In genomic region chr1:244400974-244401373, GRCh38 we compare ENCODE assay signal across 1 cellular context.
TF ChIP-seq lines count a peak whose summit lies in the region.

No MANE protein-coding gene starts in this region.

TF ChIP-seq in GM12878, 131 proteins besides CTCF, POLR2A, EP300 and RAD21:
- TF ChIP-seq TCF3 (IDR thresholded peaks at IDR 0.05; ENCODE audit: borderline replicate concordance, insufficient read depth, low read depth, low read length) (no peak), RELA (IDR thresholded peaks at IDR 0.05; ENCODE audit: borderline replicate concordance, partially characterized antibody) (no peak), HCFC1 (IDR thresholded peaks at IDR 0.05; ENCODE audit: low read length) (no peak), ASH2L (IDR thresholded peaks at IDR 0.05; ENCODE audit: borderline replicate concordance, low read depth) (no peak), SMAD5 (IDR thresholded peaks at IDR 0.05; ENCODE audit: low read depth) (no peak), IRF3 (IDR thresholded peaks at IDR 0.05) (no peak), CBX5 (IDR thresholded peaks at IDR 0.05; ENCODE audit: low read depth) (no peak), MTA2 (IDR thresholded peaks at IDR 0.05; ENCODE audit: low read depth) (no peak), FOXK2 (IDR thresholded peaks at IDR 0.05) (no peak), JUND (IDR thresholded peaks at IDR 0.05; ENCODE audit: low read depth, low read length) (no peak), NBN (IDR thresholded peaks at IDR 0.05) (no peak), BMI1 (IDR thresholded peaks at IDR 0.05; ENCODE audit: borderline replicate concordance) (no peak), EED (IDR thresholded peaks at IDR 0.05; ENCODE audit: low read depth) (no peak), RFX5 (IDR thresholded peaks at IDR 0.05; ENCODE audit: low read depth, low read length) (no peak), REST (IDR thresholded peaks at IDR 0.05; ENCODE audit: low read depth, low read length) (no peak), JUNB (IDR thresholded peaks at IDR 0.05) (no peak), EGR1 (IDR thresholded peaks at IDR 0.05; ENCODE audit: borderline replicate concordance in 1 of 2, low read depth in 2 of 2, low read length in 2 of 2) (no peak)
- TF ChIP-seq, protein P1, sequence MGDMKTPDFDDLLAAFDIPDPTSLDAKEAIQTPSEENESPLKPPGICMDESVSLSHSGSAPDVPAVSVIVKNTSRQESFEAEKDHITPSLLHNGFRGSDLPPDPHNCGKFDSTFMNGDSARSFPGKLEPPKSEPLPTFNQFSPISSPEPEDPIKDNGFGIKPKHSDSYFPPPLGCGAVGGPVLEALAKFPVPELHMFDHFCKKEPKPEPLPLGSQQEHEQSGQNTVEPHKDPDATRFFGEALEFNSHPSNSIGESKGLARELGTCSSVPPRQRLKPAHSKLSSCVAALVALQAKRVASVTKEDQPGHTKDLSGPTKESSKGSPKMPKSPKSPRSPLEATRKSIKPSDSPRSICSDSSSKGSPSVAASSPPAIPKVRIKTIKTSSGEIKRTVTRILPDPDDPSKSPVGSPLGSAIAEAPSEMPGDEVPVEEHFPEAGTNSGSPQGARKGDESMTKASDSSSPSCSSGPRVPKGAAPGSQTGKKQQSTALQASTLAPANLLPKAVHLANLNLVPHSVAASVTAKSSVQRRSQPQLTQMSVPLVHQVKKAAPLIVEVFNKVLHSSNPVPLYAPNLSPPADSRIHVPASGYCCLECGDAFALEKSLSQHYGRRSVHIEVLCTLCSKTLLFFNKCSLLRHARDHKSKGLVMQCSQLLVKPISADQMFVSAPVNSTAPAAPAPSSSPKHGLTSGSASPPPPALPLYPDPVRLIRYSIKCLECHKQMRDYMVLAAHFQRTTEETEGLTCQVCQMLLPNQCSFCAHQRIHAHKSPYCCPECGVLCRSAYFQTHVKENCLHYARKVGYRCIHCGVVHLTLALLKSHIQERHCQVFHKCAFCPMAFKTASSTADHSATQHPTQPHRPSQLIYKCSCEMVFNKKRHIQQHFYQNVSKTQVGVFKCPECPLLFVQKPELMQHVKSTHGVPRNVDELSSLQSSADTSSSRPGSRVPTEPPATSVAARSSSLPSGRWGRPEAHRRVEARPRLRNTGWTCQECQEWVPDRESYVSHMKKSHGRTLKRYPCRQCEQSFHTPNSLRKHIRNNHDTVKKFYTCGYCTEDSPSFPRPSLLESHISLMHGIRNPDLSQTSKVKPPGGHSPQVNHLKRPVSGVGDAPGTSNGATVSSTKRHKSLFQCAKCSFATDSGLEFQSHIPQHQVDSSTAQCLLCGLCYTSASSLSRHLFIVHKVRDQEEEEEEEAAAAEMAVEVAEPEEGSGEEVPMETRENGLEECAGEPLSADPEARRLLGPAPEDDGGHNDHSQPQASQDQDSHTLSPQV (IDR thresholded peaks at IDR 0.05), result no peak
- TF ChIP-seq, protein P2, sequence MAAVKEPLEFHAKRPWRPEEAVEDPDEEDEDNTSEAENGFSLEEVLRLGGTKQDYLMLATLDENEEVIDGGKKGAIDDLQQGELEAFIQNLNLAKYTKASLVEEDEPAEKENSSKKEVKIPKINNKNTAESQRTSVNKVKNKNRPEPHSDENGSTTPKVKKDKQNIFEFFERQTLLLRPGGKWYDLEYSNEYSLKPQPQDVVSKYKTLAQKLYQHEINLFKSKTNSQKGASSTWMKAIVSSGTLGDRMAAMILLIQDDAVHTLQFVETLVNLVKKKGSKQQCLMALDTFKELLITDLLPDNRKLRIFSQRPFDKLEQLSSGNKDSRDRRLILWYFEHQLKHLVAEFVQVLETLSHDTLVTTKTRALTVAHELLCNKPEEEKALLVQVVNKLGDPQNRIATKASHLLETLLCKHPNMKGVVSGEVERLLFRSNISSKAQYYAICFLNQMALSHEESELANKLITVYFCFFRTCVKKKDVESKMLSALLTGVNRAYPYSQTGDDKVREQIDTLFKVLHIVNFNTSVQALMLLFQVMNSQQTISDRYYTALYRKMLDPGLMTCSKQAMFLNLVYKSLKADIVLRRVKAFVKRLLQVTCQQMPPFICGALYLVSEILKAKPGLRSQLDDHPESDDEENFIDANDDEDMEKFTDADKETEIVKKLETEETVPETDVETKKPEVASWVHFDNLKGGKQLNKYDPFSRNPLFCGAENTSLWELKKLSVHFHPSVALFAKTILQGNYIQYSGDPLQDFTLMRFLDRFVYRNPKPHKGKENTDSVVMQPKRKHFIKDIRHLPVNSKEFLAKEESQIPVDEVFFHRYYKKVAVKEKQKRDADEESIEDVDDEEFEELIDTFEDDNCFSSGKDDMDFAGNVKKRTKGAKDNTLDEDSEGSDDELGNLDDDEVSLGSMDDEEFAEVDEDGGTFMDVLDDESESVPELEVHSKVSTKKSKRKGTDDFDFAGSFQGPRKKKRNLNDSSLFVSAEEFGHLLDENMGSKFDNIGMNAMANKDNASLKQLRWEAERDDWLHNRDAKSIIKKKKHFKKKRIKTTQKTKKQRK (IDR thresholded peaks at IDR 0.05; ENCODE audit: low read depth, low read length), result no peak
TF ChIP-seq in GM12878: peak in this region for 0.
